In genomic region chr2:27909901-27910300, GRCh38 we compare ENCODE assay signal across 1 cellular context.
TF ChIP-seq lines count a peak whose summit lies in the region.

No MANE protein-coding gene starts in this region.

TF ChIP-seq in SK-N-SH treated with all-trans-retinoic acid at 6 μM for 48 hours, 23 proteins besides CTCF, POLR2A, EP300 and RAD21 (continued from another document):
- TF ChIP-seq PATZ1 (CRISPR knock-in tag; IDR thresholded peaks at IDR 0.05; ENCODE audit: borderline replicate concordance): no peak
- no peak for TF ChIP-seq TCF4 (CRISPR knock-in tag; IDR thresholded peaks at IDR 0.05; ENCODE audit: borderline replicate concordance)
- TF ChIP-seq TOX (CRISPR knock-in tag; IDR thresholded peaks at IDR 0.05; ENCODE audit: borderline replicate concordance): no peak
- no peak for TF ChIP-seq ZFP30 (CRISPR knock-in tag; IDR thresholded peaks at IDR 0.05)
- no peak for TF ChIP-seq GLIS3 (CRISPR knock-in tag; IDR thresholded peaks at IDR 0.05)
- no peak for TF ChIP-seq ZC3H10 (CRISPR knock-in tag; IDR thresholded peaks at IDR 0.05)
- TF ChIP-seq TSHZ2 (CRISPR knock-in tag; IDR thresholded peaks at IDR 0.05): no peak
- TF ChIP-seq ARNTL (CRISPR knock-in tag; IDR thresholded peaks at IDR 0.05; ENCODE audit: borderline replicate concordance, low read depth): no peak
- no peak for TF ChIP-seq ZFP3 (CRISPR knock-in tag; IDR thresholded peaks at IDR 0.05)
